Comparison of ENCODE assay signal across 10 cellular contexts in the genomic region with DNA sequence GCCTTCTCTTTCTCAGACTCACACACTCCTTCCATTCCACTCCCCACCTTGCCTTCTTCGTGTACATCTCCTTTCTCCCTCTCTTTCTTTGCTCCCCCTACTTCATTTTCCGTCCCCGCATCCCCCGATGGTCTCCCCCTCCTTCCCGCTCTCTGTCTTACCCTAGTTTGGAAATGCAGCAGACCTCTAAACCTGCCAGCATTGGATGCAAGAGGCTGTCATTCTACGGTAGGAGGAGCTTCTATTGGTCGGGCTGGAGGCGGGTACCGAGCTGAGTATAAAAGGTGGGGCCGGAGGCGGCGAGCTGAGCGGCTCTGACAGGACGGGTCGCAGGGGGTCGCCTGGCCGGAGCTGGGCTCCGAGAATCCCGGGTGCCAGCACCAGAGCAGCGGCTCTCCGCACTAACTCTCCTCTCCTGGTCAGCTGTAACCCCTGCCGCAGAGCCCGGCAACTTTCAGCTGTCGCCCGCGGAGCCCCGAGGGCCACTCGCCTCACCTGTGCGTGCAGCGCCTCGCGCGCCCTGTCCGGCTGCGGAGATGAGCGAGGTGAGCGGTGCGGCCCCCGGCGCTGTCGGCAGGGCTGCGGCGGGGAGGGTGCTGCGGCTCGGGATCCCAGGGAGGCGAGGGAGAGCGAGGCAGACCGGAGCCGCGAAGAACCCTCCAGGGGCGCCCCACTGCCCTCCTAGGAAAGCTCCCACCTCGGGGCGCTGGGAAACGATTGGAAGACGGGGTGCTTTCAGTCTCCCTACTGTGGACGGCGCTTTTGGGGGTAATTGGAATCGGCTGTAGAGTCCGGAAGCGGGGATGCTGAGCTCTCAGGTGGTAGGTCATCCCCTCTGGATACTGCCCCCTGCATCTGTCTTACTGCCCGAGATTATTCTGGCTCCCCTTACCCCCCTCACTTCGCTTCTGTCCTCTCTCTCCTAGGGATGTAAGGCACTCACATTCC. TPM values are rescaled to one million over a fixed set of nuclear protein-coding genes. Genes with fewer than 3 reads are reported as not detected.
A peak's percentile ranks its signal among the peaks of the same experiment; 100 is the strongest.
DNase-seq lines count a peak whose midpoint lies in the region; ATAC-seq and TF ChIP-seq lines count a peak whose summit lies in the region.
"Had no signal": no experiment of that assay in that cellular context is flagged by ENCODE, and none has a peak within 500 bp of the region (broad histone marks: within the 10 kb centered on the region; RNA-seq: fewer than 3 reads in every experiment).

A gene (plus strand): TSS at position 307 of the 948 bp plus-strand sequence. CDS start 230 bp downstream, at position 537.

- peaks cover 12% of the 10 kb centered on the region for H3K4me1 Mint-ChIP-seq in activated T-cell treated with anti-CD3 and anti-CD28 coated beads, Interleukin-2, amount 50 U/mL, for 4 hours (ENCODE audit: low read depth)
- peaks cover 12 to 15% of the 10 kb centered on the region in 2 donors for H3K4me1 Mint-ChIP-seq in natural killer cell

- no peak within 1 kb of the TSS for H3K9ac ChIP-seq in subcutaneous abdominal adipose tissue (ENCODE audit: low read length in 5 of 5)

- H3K27ac ChIP-seq in subcutaneous abdominal adipose tissue (ENCODE audit: low read depth, low read length): no peak within 1 kb of the TSS
- H3K27ac ChIP-seq: C4-2B had no signal

- peak; percentile 97 to 98 for ATAC-seq in activated T-cell treated with anti-CD3 and anti-CD28 coated beads, Interleukin-2, amount 50 U/mL, for 4 hours
- ATAC-seq in natural killer cell: peak; percentile 52 to 85 (median 84)

- H3K36me3 ChIP-seq in subcutaneous abdominal adipose tissue (ENCODE audit: control insufficient read depth in 5 of 5, insufficient read depth in 5 of 5, low read length in 5 of 5): no peaks in the 10 kb centered on the region

- H3K4me3 ChIP-seq in fibroblast of the aortic adventitia (ENCODE audit: low read depth, low read length) (peak within 1 kb of the TSS; percentile 40), subcutaneous abdominal adipose tissue (ENCODE audit: low read depth in 1 of 5, low read length in 5 of 5) (peak within 1 kb of the TSS; percentile 7 to 61 (median 36))

- DNase-seq in NCI-H1417 (lab: John Stamatoyannopoulos, UW) (peak; percentile 38 to 66 (median 45)), NCI-H1417 treated with DMSO at 0.1 percent for 48 hours (lab: John Stamatoyannopoulos, UW) (no peak), NCI-H2196 (lab: John Stamatoyannopoulos, UW; ENCODE audit: unreplicated experiment) (peak; percentile 46), fibroblast of the aortic adventitia (ENCODE audit: low read depth) (peak; percentile 42), natural killer cell (no peak), KG1 (lab: John Stamatoyannopoulos, UW) (no peak)
- peak; percentile 9 for DNase-seq in activated T-cell treated with anti-CD3 and anti-CD28 coated beads, Interleukin-2, amount 50 U/mL, for 4 hours

- H3K27ac Mint-ChIP-seq in natural killer cell: no peak within 1 kb of the TSS

- peaks cover 3% of the 10 kb centered on the region for H3K36me3 Mint-ChIP-seq in activated T-cell treated with anti-CD3 and anti-CD28 coated beads, Interleukin-2, amount 50 U/mL, for 4 hours (ENCODE audit: insufficient read depth)
- peaks cover 17% of the 10 kb centered on the region for H3K36me3 Mint-ChIP-seq in natural killer cell

- intact Hi-C loops in natural killer cell (cut with micrococcal nuclease): no loop called here

- no peak for TF ChIP-seq CTCF in fibroblast of the aortic adventitia (IDR thresholded peaks at IDR 0.05; ENCODE audit: insufficient read depth, low read length)
- no peak for TF ChIP-seq CTCF in natural killer cell (IDR thresholded peaks at IDR 0.05)

- H3K9me3 ChIP-seq in subcutaneous abdominal adipose tissue (ENCODE audit: control insufficient read depth in 5 of 5, low read length in 5 of 5): peaks cover 3 to 14% (median 13%) of the 10 kb centered on the region in 5 donors

- peaks cover 13 to 36% (median 19%) of the 10 kb centered on the region in 5 donors for H3K27me3 ChIP-seq in subcutaneous abdominal adipose tissue (ENCODE audit: control insufficient read depth in 5 of 5, insufficient read depth in 4 of 5, low read length in 5 of 5)

- peaks cover 0 to 37% (median 28%) of the 10 kb centered on the region in 5 donors for H3K4me1 ChIP-seq in subcutaneous abdominal adipose tissue (ENCODE audit: control insufficient read depth in 5 of 5, insufficient read depth in 5 of 5, low read length in 5 of 5)

- H3K9me3 Mint-ChIP-seq in activated T-cell treated with anti-CD3 and anti-CD28 coated beads, Interleukin-2, amount 50 U/mL, for 4 hours: peaks cover 24% of the 10 kb centered on the region
- peaks cover 0 to 10% of the 10 kb centered on the region in 2 donors for H3K9me3 Mint-ChIP-seq in natural killer cell

- H3K4me3 Mint-ChIP-seq in activated T-cell treated with anti-CD3 and anti-CD28 coated beads, Interleukin-2, amount 50 U/mL, for 4 hours: peak within 1 kb of the TSS; percentile 46
- H3K4me3 Mint-ChIP-seq in natural killer cell: peak within 1 kb of the TSS; percentile 80

- H3K27me3 Mint-ChIP-seq in activated T-cell treated with anti-CD3 and anti-CD28 coated beads, Interleukin-2, amount 50 U/mL, for 4 hours (ENCODE audit: low read depth): peaks cover 51% of the 10 kb centered on the region
- H3K27me3 Mint-ChIP-seq in natural killer cell (ENCODE audit: low read depth in 2 of 2): peaks cover 48 to 55% of the 10 kb centered on the region in 2 donors

RNA-seq across cellular contexts. Expression of the gene that starts here (rescaled TPM):
- total RNA-seq in activated T-cell treated with anti-CD3 and anti-CD28 coated beads, Interleukin-2, amount 50 U/mL, for 4 hours: not detected
- total RNA-seq in fibroblast of the aortic adventitia (ENCODE audit: low replicate concordance): not detected in 2 replicates
- not detected for total RNA-seq in natural killer cell
- total RNA-seq: mononuclear cell had no signal

Comparison
In these comparisons a context has a peak if more than half of its experiments do, and no peak if none do; other contexts are left out.
1. DNase-seq: peak in NCI-H1417 (3 of 3) and NCI-H2196 (single experiment); none in NCI-H1417 treated with DMSO at 0.1 percent for 48 hours (single experiment), natural killer cell (single experiment) and KG1 (single experiment).
2. Peak in DNase-seq and ATAC-seq in activated T-cell treated with anti-CD3 and anti-CD28 coated beads, Interleukin-2, amount 50 U/mL, for 4 hours; RNA of the gene not detected or under 1 TPM.
3. Peak in DNase-seq and H3K4me3 ChIP-seq in fibroblast of the aortic adventitia; RNA of the gene not detected or under 1 TPM.
4. Peak in ATAC-seq in natural killer cell; RNA of the gene not detected or under 1 TPM.